8 cellular contexts compared by ENCODE assay signal in genomic region chr10:18658301-18658991, GRCh38. TPM values are rescaled to one million over a fixed set of nuclear protein-coding genes. Genes with fewer than 3 reads are reported as not detected.
DNase-seq lines count a peak whose midpoint lies in the region; ATAC-seq, FAIRE-seq and TF ChIP-seq lines count a peak whose summit lies in the region.

No MANE protein-coding gene starts in this region.

- peaks cover 47% of the 10 kb centered on the region for H3K79me2 ChIP-seq in GM23248 (ENCODE audit: insufficient read depth)

- no peaks in the 10 kb centered on the region for H3K9me3 Mint-ChIP-seq in chondrocyte (ENCODE audit: low read depth)

- intact Hi-C loops in Panc1 (cut with micrococcal nuclease; ENCODE audit: unreplicated experiment), result no loop called here
- intact Hi-C loops in lower lobe of right lung (cut with DNase I), result no loop called here
- intact Hi-C loops in tibial artery (cut with DNase I; ENCODE audit: low total_unique reads), result no loop called here

- TF ChIP-seq CTCF in Panc1 (IDR thresholded peaks at IDR 0.05) (no peak), chondrocyte (IDR thresholded peaks at IDR 0.05) (no peak), lower lobe of right lung (IDR thresholded peaks at IDR 0.05) (no peak), tibial artery (IDR thresholded peaks at IDR 0.05) (no peak)

- H3K36me3 ChIP-seq in GM23248 (ENCODE audit: low read depth) (no peaks in the 10 kb centered on the region), Panc1 (ENCODE audit: control insufficient read depth, insufficient read depth, low read length) (peaks cover 8% of the 10 kb centered on the region; the same call in 1 of the 2 replicates), lower lobe of right lung (no peaks in the 10 kb centered on the region), tibial artery (no peaks in the 10 kb centered on the region)

- H3F3A ChIP-seq in GM23248 (ENCODE audit: insufficient read depth), result peaks cover 19% of the 10 kb centered on the region

- WGBS in GM23248 (ENCODE audit: low coverage in 1 of 2, low lambda C conversion rate in 2 of 2, missing lambda C conversion rate in 2 of 2), 2 experiments, result 1 to 3% methylated on average over 20 of the region's 20 CpGs

- 0 out of 2 replicates have a peak, but pooled peaks have one; percentile 4 for ATAC-seq in Panc1
- ATAC-seq in lower lobe of right lung, result peak in 1 of 2 donors; percentile 40

- H4K20me1 ChIP-seq in GM23248 (ENCODE audit: insufficient read depth), result no peaks in the 10 kb centered on the region

- peaks cover 40% of the 10 kb centered on the region for H3K4me1 Mint-ChIP-seq in chondrocyte (ENCODE audit: low read depth)

- H3K36me3 Mint-ChIP-seq in chondrocyte (ENCODE audit: low read depth), result no peaks in the 10 kb centered on the region

- peak; percentile 18 for DNase-seq in GM03348 (ENCODE audit: low spot score)
- DNase-seq in GM23248, result peak; percentile 79
- DNase-seq in Panc1 (ENCODE audit: low read depth, low spot score), result no peak
- DNase-seq in chondrocyte (ENCODE audit: low spot score), result no peak
- DNase-seq in lower lobe of right lung, result no peak
- no peak for DNase-seq in tibial artery
- DNase-seq in SW480 (ENCODE audit: low spot score), result no peak
- DNase-seq in urothelium cell line (ENCODE audit: low spot score), result no peak

- no peaks in the 10 kb centered on the region for H3K27me3 ChIP-seq in GM23248 (replicated peaks; ENCODE audit: insufficient read depth)
- no peaks in the 10 kb centered on the region for H3K27me3 ChIP-seq in Panc1 (ENCODE audit: control insufficient read depth, insufficient read depth, low read length)
- H3K27me3 ChIP-seq in lower lobe of right lung (ENCODE audit: low read depth), result no peaks in the 10 kb centered on the region
- no peaks in the 10 kb centered on the region for H3K27me3 ChIP-seq in tibial artery

- peak overlapping the region; percentile 98 for H3K9ac ChIP-seq in GM23248

- H3K4me2 ChIP-seq in GM23248 (ENCODE audit: unreplicated experiment), result peak overlapping the region; percentile 97

- BruUV-seq in Panc1 (replicated peaks; lab: Mats Ljungman, UMichigan), result TSS peak; percentile 93

- in situ Hi-C loops in GM23248 (cut with MboI) (no loop called here), Panc1 (cut with HindIII; ENCODE audit: low pct_unique_long_range_greater_than_20kb, low sequenced_read_pairs) (no loop called here)

- FAIRE-seq in urothelium cell line (lab: Jason Lieb, UNC), result no peak

- H3K9me3 ChIP-seq in GM23248 (ENCODE audit: low read depth) (no peaks in the 10 kb centered on the region), Panc1 (ENCODE audit: control insufficient read depth, insufficient read depth, low read depth, low read length) (no peaks in the 10 kb centered on the region), lower lobe of right lung (no peaks in the 10 kb centered on the region), tibial artery (no peaks in the 10 kb centered on the region)

- peak overlapping the region; percentile 97 for H3K4me3 Mint-ChIP-seq in chondrocyte (ENCODE audit: unreplicated experiment)

- peak overlapping the region; percentile 99 for H3K27ac Mint-ChIP-seq in chondrocyte (ENCODE audit: unreplicated experiment)

- H3K27ac ChIP-seq in GM23248 (peak overlapping the region; percentile 98), Panc1 (ENCODE audit: low read length) (peak overlapping the region; percentile 96), lower lobe of right lung (peak overlapping the region; percentile 97), tibial artery (peak overlapping the region; percentile 94 to 99)

- H3K27me3 Mint-ChIP-seq in chondrocyte (ENCODE audit: low read depth), result no peaks in the 10 kb centered on the region

- CTCF ChIA-PET in Panc1 (lab: Charles Lee), result interaction anchor here (0.6 to 0.7 kb wide), 2 partner anchors 143 to 1853 kb away, joined by 3 to 5 read pairs; no protein-coding TSS in a partner anchor

- H3K4me3 ChIP-seq in GM23248 (peak overlapping the region; percentile 82), Panc1 (ENCODE audit: low read depth in 2 of 2, low read length in 2 of 2) (peak overlapping the region; percentile 91 to 93), lower lobe of right lung (peak overlapping the region; percentile 97), tibial artery (peak overlapping the region; percentile 67 to 99)

- H3K9me2 ChIP-seq in GM23248 (ENCODE audit: insufficient read depth), result no peaks in the 10 kb centered on the region

- peak overlapping the region; percentile 84 for H2AFZ ChIP-seq in GM23248

- POLR2A ChIA-PET in Panc1 (lab: Charles Lee), result interaction anchor here (0.6 to 0.7 kb wide), 4 partner anchors 36 to 1704 kb away, joined by 6 to 8 read pairs (median 7); no protein-coding TSS in a partner anchor

- H3K4me1 ChIP-seq in GM23248 (ENCODE audit: insufficient read depth) (peaks cover 8% of the 10 kb centered on the region; the same call in 1 of the 2 replicates), Panc1 (ENCODE audit: control insufficient read depth, insufficient read depth, low read length) (peaks cover 15% of the 10 kb centered on the region; the same call in 1 of the 2 replicates), lower lobe of right lung (peaks cover 29% of the 10 kb centered on the region), tibial artery (peaks cover 0 to 39% (median 18%) of the 10 kb centered on the region in 4 donors)

RNA-seq across cellular contexts. Expression of gene ARL5B, which starts 0.8 kb away (rescaled TPM):
- total RNA-seq in GM23248 (2014; rRNA removed; shearing (Covaris generic)), result 10.7 and 11.8 TPM in 2 replicates
- polyA plus RNA-seq in GM23248 (2016; fragmentation: Nextera tagmentation; extraction: Ambion mirVana), result 5.2 TPM in 2 replicates
- total RNA-seq in Panc1 (2021; ENCODE audit: unreplicated experiment) (12.2 TPM), chondrocyte (14.8 to 16.0 TPM (median 15.4 TPM) in 3 replicates), lower lobe of right lung (10.6 TPM)
- 4.0 TPM for polyA plus RNA-seq in Panc1 (2012; ENCODE audit: insufficient read length)

RNA-seq across cellular contexts. Expression of gene NSUN6, which starts 7.1 kb away (rescaled TPM):
- 4.1 and 6.1 TPM in 2 replicates for total RNA-seq in GM23248 (2014; rRNA removed; shearing (Covaris generic))
- polyA plus RNA-seq in GM23248 (2016; fragmentation: Nextera tagmentation; extraction: Ambion mirVana), result 5.4 and 5.7 TPM in 2 replicates
- 4.3 TPM for total RNA-seq in Panc1 (2021; ENCODE audit: unreplicated experiment)
- 2.4 TPM for polyA plus RNA-seq in Panc1 (2012; ENCODE audit: insufficient read length)
- total RNA-seq in chondrocyte, result 3.3 to 6.9 TPM (median 4.6 TPM) in 3 replicates
- 13.1 TPM for total RNA-seq in lower lobe of right lung

Comparison
In these comparisons a context has a peak if more than half of its experiments do, and no peak if none do; other contexts are left out.
1. DNase-seq: peak in GM03348 (single experiment) and GM23248 (single experiment); none in Panc1 (single experiment), chondrocyte (single experiment), lower lobe of right lung (single experiment), tibial artery (0 of 2), SW480 (single experiment) and urothelium cell line (single experiment).
2. Peak in every context shown above with its lines, with median percentiles within 50 percentile points of each other: H3K27ac ChIP-seq and H3K4me3 ChIP-seq.